8 cellular contexts compared by ENCODE assay signal in the genomic region with DNA sequence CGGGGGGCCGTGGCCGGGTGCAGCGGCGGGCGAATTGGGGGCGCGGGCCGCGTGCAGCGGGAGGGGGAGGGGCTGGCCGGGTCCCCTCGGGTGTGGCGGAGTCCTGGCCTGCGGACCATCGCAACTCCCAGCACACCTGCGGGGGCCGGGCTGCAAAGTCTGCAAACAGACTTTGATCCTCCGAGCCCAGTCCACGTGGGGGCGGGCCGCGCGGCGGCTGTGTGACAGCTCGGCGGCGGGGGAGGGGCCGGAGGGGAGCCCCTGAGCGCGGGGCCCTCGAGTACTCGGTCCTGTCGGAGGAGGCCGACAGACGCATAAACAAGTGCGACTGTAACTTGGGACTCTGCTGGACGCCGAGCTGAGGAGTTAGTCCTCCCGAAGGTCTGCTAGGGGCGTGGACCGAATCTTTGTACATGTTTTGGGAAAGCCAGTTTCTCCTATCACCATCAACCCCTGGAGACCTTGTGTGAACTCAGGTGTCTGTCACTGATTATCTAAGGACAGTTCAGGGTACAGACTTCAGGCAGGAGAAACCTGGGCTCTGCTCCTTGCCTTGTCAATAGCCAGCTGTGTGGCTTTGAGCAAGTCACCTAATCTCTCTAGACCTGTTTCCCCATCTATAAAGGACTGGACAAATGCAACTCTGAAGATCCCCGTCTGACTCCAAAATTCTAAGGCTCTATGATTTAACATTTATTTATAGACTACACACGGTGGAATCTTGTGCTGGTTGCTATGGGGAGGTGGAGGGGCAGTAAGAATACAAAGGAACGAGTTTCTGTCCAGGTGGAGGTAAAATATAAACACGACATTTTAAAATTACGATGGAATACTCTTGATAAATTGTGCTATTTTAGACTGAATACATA. TPM values are rescaled to one million over a fixed set of nuclear protein-coding genes. Genes with fewer than 3 reads are reported as not detected.
DNase-seq lines count a peak whose midpoint lies in the region; ATAC-seq and TF ChIP-seq lines count a peak whose summit lies in the region.

No MANE protein-coding gene starts in this region.

- dilution Hi-C loops in IMR-90 (cut with HindIII; ENCODE audit: low sequenced_read_pairs, unreplicated experiment), result no loop called here

- H4K20me1 ChIP-seq in IMR-90 (ENCODE audit: insufficient read depth, low read length), result peaks cover 8% of the 10 kb centered on the region

- peak overlapping the region; percentile 11; the same call in 1 of the 2 replicates for H2BK120ac ChIP-seq in IMR-90 (ENCODE audit: low read depth, low read length)

- H2AK9ac ChIP-seq in IMR-90 (replicated peaks; ENCODE audit: low read depth, low read length, poor library complexity), result peak overlapping the region; percentile 21

- H3K56ac ChIP-seq in IMR-90 (ENCODE audit: extremely low read depth, insufficient read depth, low read length), result peak overlapping the region; percentile 57

- H2BK5ac ChIP-seq in IMR-90 (ENCODE audit: low read depth, low read length, poor library complexity, severe bottlenecking), result no peak overlapping the region

- H3K9me1 ChIP-seq in IMR-90 (ENCODE audit: insufficient read depth, low read length), result peaks cover 4% of the 10 kb centered on the region; the same call in 1 of the 2 replicates

- ATAC-seq in activated CD4-positive, alpha-beta T cell treated with anti-CD3 and anti-CD28 coated beads for 36 hours, result peak; percentile 57
- ATAC-seq in GM21825 (IDR thresholded peaks at IDR 0.05; ENCODE audit: unreplicated experiment) (peak; percentile 39), IMR-90 (ENCODE audit: low read depth) (peak; percentile 32)

- intact Hi-C loops in activated CD4-positive, alpha-beta T cell treated with anti-CD3 and anti-CD28 coated beads for 36 hours (cut with DNase I, micrococcal nuclease), result loop anchor here (1.0 to 10.0 kb wide), 13 partner anchors 64 to 1436 kb away; a partner anchor contains a TSS
- intact Hi-C loops in IMR-90 (cut with micrococcal nuclease) (loop anchor here (1.0 to 5.0 kb wide), 2 partner anchors 34 to 257 kb away; no protein-coding TSS in a partner anchor), dorsolateral prefrontal cortex (cut with DNase I) (loop anchor here (2.0 to 10.0 kb wide), 4 partner anchors 65 to 455 kb away; a partner anchor contains a TSS)

- TF ChIP-seq CTCF in IMR-90 (conservative IDR thresholded peaks at IDR 0.05; ENCODE audit: low read depth, low read length) (no peak), dorsolateral prefrontal cortex (IDR thresholded peaks at IDR 0.05 in 54 of 56, conservative IDR thresholded peaks at IDR 0.05 in 2 of 56; ENCODE audit: low read depth in 1 of 56, partially characterized antibody in 56 of 56) (peak in 7 of 56 donors; percentile 3 to 44 (median 12))

- CTCF ChIA-PET in activated CD4-positive, alpha-beta T cell treated with anti-CD3 and anti-CD28 coated beads for 36 hours (lab: Charles Lee), result interaction anchor here (0.7 to 1.5 kb wide), 11 partner anchors 9 to 253 kb away, joined by 3 to 7 read pairs (median 4); a partner anchor contains a TSS
- CTCF ChIA-PET in IMR-90 (lab: Yijun Ruan, JAX), result interaction anchor here (0.7 to 1.4 kb wide), 4 partner anchors 23 to 97 kb away, joined by 3 to 4 read pairs (median 4); no protein-coding TSS in a partner anchor

- no peak for TF ChIP-seq POLR2A in IMR-90 (IDR thresholded peaks at IDR 0.05; ENCODE audit: low read depth, low read length)

- peaks cover 28% of the 10 kb centered on the region for H3K4me1 Mint-ChIP-seq in activated CD4-positive, alpha-beta T cell treated with anti-CD3 and anti-CD28 coated beads for 36 hours

- H3K4me2 ChIP-seq in IMR-90 (ENCODE audit: low read depth, low read length), result peak overlapping the region; percentile 82

- peak overlapping the region; percentile 70 for H3K27ac Mint-ChIP-seq in activated CD4-positive, alpha-beta T cell treated with anti-CD3 and anti-CD28 coated beads for 36 hours

- H3K36me3 Mint-ChIP-seq in activated CD4-positive, alpha-beta T cell treated with anti-CD3 and anti-CD28 coated beads for 36 hours (ENCODE audit: low read depth), result peaks cover 13% of the 10 kb centered on the region

- H2BK20ac ChIP-seq in IMR-90 (ENCODE audit: low read depth, low read length), result peak overlapping the region; percentile 2; the same call in 1 of the 2 replicates

- H3K4me1 ChIP-seq in IMR-90 (ENCODE audit: control insufficient read depth, insufficient read depth, low read length) (peaks cover 13% of the 10 kb centered on the region), SJCRH30 (peaks cover 4% of the 10 kb centered on the region; the same call in 1 of the 2 replicates), mucosa of stomach (ENCODE audit: control insufficient read depth, insufficient read depth, low read length) (peaks cover 8% of the 10 kb centered on the region)

- H3K36me3 ChIP-seq in IMR-90 (ENCODE audit: control insufficient read depth, insufficient read depth, low read length) (peaks cover 8% of the 10 kb centered on the region), SJCRH30 (peaks cover 18% of the 10 kb centered on the region), mucosa of stomach (ENCODE audit: control insufficient read depth, insufficient read depth, low read length) (no peaks in the 10 kb centered on the region)

- H4K5ac ChIP-seq in IMR-90 (ENCODE audit: low read depth, low read length), result peak overlapping the region; percentile 35

- POLR2A ChIA-PET in activated CD4-positive, alpha-beta T cell treated with anti-CD3 and anti-CD28 coated beads for 36 hours (lab: Charles Lee), result interaction anchor here (0.6 to 1.6 kb wide), 5 partner anchors 52 to 1702 kb away, joined by 3 to 5 read pairs (median 4); a partner anchor contains a TSS
- POLR2A ChIA-PET in IMR-90 (lab: Charles Lee; ENCODE audit: unreplicated experiment), result interaction anchor here (0.6 to 0.7 kb wide), 2 partner anchors 16 to 17 kb away, joined by 3 to 7 read pairs; no protein-coding TSS in a partner anchor

- H3K9ac ChIP-seq in IMR-90 (ENCODE audit: low read depth, low read length), result peak overlapping the region; percentile 82
- H3K9ac ChIP-seq in mucosa of stomach (ENCODE audit: low read length), result peak overlapping the region; percentile 73

- TF ChIP-seq RAD21 in IMR-90 (IDR thresholded peaks at IDR 0.05; ENCODE audit: low read length), result no peak

- in situ Hi-C loops in IMR-90 (cut with MboI; ENCODE audit: low sequenced_read_pairs), result loop anchor here (5.0 kb wide), 1 partner anchor 73 kb away; no protein-coding TSS in a partner anchor

- H2BK15ac ChIP-seq in IMR-90 (ENCODE audit: low read depth, low read length), result peak overlapping the region; percentile 92; the same call in 1 of the 3 replicates

- H4K91ac ChIP-seq in IMR-90 (ENCODE audit: insufficient read depth, low read depth, low read length), result peak overlapping the region; percentile 24; the same call in 1 of the 2 replicates

- peak overlapping the region; percentile 67 for H3K14ac ChIP-seq in IMR-90 (replicated peaks; ENCODE audit: low read depth, low read length)

- peak overlapping the region; percentile 77 for H3K4me3 Mint-ChIP-seq in activated CD4-positive, alpha-beta T cell treated with anti-CD3 and anti-CD28 coated beads for 36 hours

- peak overlapping the region; percentile 61 to 69; a peak in 3 of 4 replicates for H4K8ac ChIP-seq in IMR-90 (ENCODE audit: low read depth in 2 of 2, low read length in 2 of 2)

- H3K4me3 ChIP-seq in IMR-90 (ENCODE audit: insufficient read depth, low read depth, low read length) (peak overlapping the region; percentile 50), SJCRH30 (peak overlapping the region; percentile 93), dorsolateral prefrontal cortex (peak overlapping the region; percentile 59 to 99 (median 92)), mucosa of stomach (ENCODE audit: low read length) (peak overlapping the region; percentile 49)

- no peaks in the 10 kb centered on the region for H3K9me3 ChIP-seq in IMR-90 (ENCODE audit: control insufficient read depth, insufficient read depth, low read length)
- H3K9me3 ChIP-seq in SJCRH30 (replicated peaks), result no peaks in the 10 kb centered on the region
- no peaks in the 10 kb centered on the region for H3K9me3 ChIP-seq in mucosa of stomach (ENCODE audit: control insufficient read depth, low read length)

- H3K27ac ChIP-seq in IMR-90 (ENCODE audit: insufficient read depth, low read length), result peak overlapping the region; percentile 60
- H3K27ac ChIP-seq in SJCRH30, result no peak overlapping the region
- peak overlapping the region in 53 of 59 donors; percentile 19 to 98 (median 76) for H3K27ac ChIP-seq in dorsolateral prefrontal cortex

- no peaks in the 10 kb centered on the region for H3K27me3 Mint-ChIP-seq in activated CD4-positive, alpha-beta T cell treated with anti-CD3 and anti-CD28 coated beads for 36 hours

- BruUV-seq in IMR-90 (replicated peaks; lab: Mats Ljungman, UMichigan), result no TSS peak

- H3K27me3 ChIP-seq in IMR-90 (ENCODE audit: control insufficient read depth, insufficient read depth, low read length), result no peaks in the 10 kb centered on the region
- no peaks in the 10 kb centered on the region for H3K27me3 ChIP-seq in SJCRH30
- H3K27me3 ChIP-seq in dorsolateral prefrontal cortex, result no peaks in the 10 kb centered on the region
- H3K27me3 ChIP-seq in mucosa of stomach (ENCODE audit: control insufficient read depth, insufficient read depth, low read length), result no peaks in the 10 kb centered on the region

- H3K9me3 Mint-ChIP-seq in activated CD4-positive, alpha-beta T cell treated with anti-CD3 and anti-CD28 coated beads for 36 hours (ENCODE audit: low read depth), result no peaks in the 10 kb centered on the region

- peaks cover 5 to 25% of the 10 kb centered on the region in 2 experiments; a peak in 3 of 4 replicates for H3K79me1 ChIP-seq in IMR-90 (ENCODE audit: low read depth in 1 of 2, low read length in 2 of 2)

- peak overlapping the region; percentile 14; the same call in 1 of the 2 replicates for H3K18ac ChIP-seq in IMR-90 (ENCODE audit: low read depth, low read length)

- peak overlapping the region; percentile 88 for H2AFZ ChIP-seq in IMR-90 (replicated peaks; ENCODE audit: low read length, poor library complexity)

- H3K23ac ChIP-seq in IMR-90 (ENCODE audit: low read depth, low read length), result peak overlapping the region; percentile 48; the same call in 1 of the 2 replicates

- peak overlapping the region; percentile 69 for H3K4ac ChIP-seq in IMR-90 (ENCODE audit: low read depth, low read length)

- 0% methylated on average over 10 of the region's 47 CpGs; no CpG with 5 or more reads in 1 of the 2 experiments for WGBS in IMR-90 (ENCODE audit: extremely low coverage in 2 of 2, insufficient read length in 1 of 2), 2 experiments

- H2AK5ac ChIP-seq in IMR-90 (ENCODE audit: low read depth, low read length), result peak overlapping the region; percentile 74

- no peak for DNase-seq in activated CD4-positive, alpha-beta T cell treated with anti-CD3 and anti-CD28 coated beads for 36 hours
- no peak for DNase-seq in activated CD4-positive, alpha-beta T cell treated with anti-CD3 and anti-CD28 coated beads for 48 hours
- DNase-seq in IMR-90 (peak; percentile 23), SJCRH30 (peak; percentile 72 to 74), dorsolateral prefrontal cortex (peak in 5 of 10 donors; percentile 57 to 86 (median 70)), AG20443 (ENCODE audit: low spot score) (no peak)

RNA-seq across cellular contexts. Expression of a gene that starts 0.7 kb away (rescaled TPM):
- total RNA-seq in activated CD4-positive, alpha-beta T cell treated with anti-CD3 and anti-CD28 coated beads for 36 hours, result 1 to 10 TPM; 2.9 to 4.5 TPM
- total RNA-seq in IMR-90 (2012; rRNA removed), result 8.4 and 17.8 TPM in 2 replicates
- 4.2 and 5.4 TPM in 2 replicates for polyA plus RNA-seq in IMR-90 (2012; rRNA removed)
- 3.2 and 4.6 TPM in 2 replicates for polyA plus RNA-seq in IMR-90 (2012; cell fraction: cytosol; rRNA removed)
- 3.9 and 4.3 TPM in 2 replicates for polyA plus RNA-seq in IMR-90 (2012; cell fraction: nucleus; rRNA removed; ENCODE audit: low replicate concordance)
- total RNA-seq in SJCRH30 (2014; rRNA removed; shearing (Covaris generic)), result 18.5 and 21.3 TPM in 2 replicates
- total RNA-seq in dorsolateral prefrontal cortex, result 10 to 100 TPM in 119 of 120 experiments, 1 to 10 TPM in 1; 9.5 to 52.2 (median 22.1) TPM

Comparison
In these comparisons a context has a peak if more than half of its experiments do, and no peak if none do; other contexts are left out.
1. DNase-seq: peak in IMR-90 (single experiment) and SJCRH30 (2 of 2); none in activated CD4-positive, alpha-beta T cell treated with anti-CD3 and anti-CD28 coated beads for 36 hours (single experiment), activated CD4-positive, alpha-beta T cell treated with anti-CD3 and anti-CD28 coated beads for 48 hours (single experiment) and AG20443 (single experiment).
2. Peak in every context shown above with its lines, with median percentiles within 50 percentile points of each other: ATAC-seq and H3K4me3 ChIP-seq.